12 cellular contexts compared by ENCODE assay signal in genomic region chr7:134933460-134934068, GRCh38. TPM values are rescaled to one million over a fixed set of nuclear protein-coding genes. Genes with fewer than 3 reads are reported as not detected.
DNase-seq lines count a peak whose midpoint lies in the region; ATAC-seq and TF ChIP-seq lines count a peak whose summit lies in the region.
"Had no signal": no experiment of that assay in that cellular context is flagged by ENCODE, and none has a peak within 500 bp of the region (broad histone marks: within the 10 kb centered on the region; RNA-seq: fewer than 3 reads in every experiment).

No MANE protein-coding gene starts in this region.

- peak overlapping the region; percentile 47 for H2BK5ac ChIP-seq in IMR-90 (ENCODE audit: low read depth, low read length, poor library complexity, severe bottlenecking)

- no peak overlapping the region for H2AFZ ChIP-seq in IMR-90 (replicated peaks; ENCODE audit: low read length, poor library complexity)
- H2AFZ ChIP-seq in smooth muscle cell (ENCODE audit: low read depth): no peak overlapping the region

- no peak overlapping the region for H2AK5ac ChIP-seq in IMR-90 (ENCODE audit: low read depth, low read length)

- ATAC-seq in activated CD4-positive, alpha-beta T cell treated with anti-CD3 and anti-CD28 coated beads for 36 hours: no peak
- ATAC-seq in IMR-90 (ENCODE audit: low read depth) (no peak), HG02840 (IDR thresholded peaks at IDR 0.05; ENCODE audit: low FRiP score, unreplicated experiment) (no peak)
- ATAC-seq: A549 had no signal

- dilution Hi-C loops in IMR-90 (cut with HindIII; ENCODE audit: low sequenced_read_pairs, unreplicated experiment): no loop called here

- H3K27ac Mint-ChIP-seq in activated CD4-positive, alpha-beta T cell treated with anti-CD3 and anti-CD28 coated beads for 36 hours: peak overlapping the region; percentile 27
- H3K27ac Mint-ChIP-seq in dendritic cell treated with granulocyte-macrophage colony-stimulating factor and Interleukin-4, amounts not matched to agents 40 ng/mL and 50 ng/mL, for 4 days: peak overlapping the region; percentile 1

- WGBS in IMR-90 (ENCODE audit: extremely low coverage in 2 of 2, insufficient read length in 1 of 2), 2 experiments: 94% methylated on average over 2 of the region's 3 CpGs; no CpG with 5 or more reads in 1 of the 2 experiments
- WGBS in smooth muscle cell (ENCODE audit: low lambda C conversion rate): 98% methylated on average over 3 of the region's 3 CpGs

- peaks cover 55 to 80% of the 10 kb centered on the region in 2 experiments for H3K79me1 ChIP-seq in IMR-90 (ENCODE audit: low read depth in 1 of 2, low read length in 2 of 2)

- no peak overlapping the region for H4K91ac ChIP-seq in IMR-90 (ENCODE audit: insufficient read depth, low read depth, low read length)

- H2BK120ac ChIP-seq in IMR-90 (ENCODE audit: low read depth, low read length): no peak overlapping the region

- peaks cover 63% of the 10 kb centered on the region for H3F3A ChIP-seq in smooth muscle cell (ENCODE audit: low read depth)

- H2BK15ac ChIP-seq in IMR-90 (ENCODE audit: low read depth, low read length): no peak overlapping the region

- in situ Hi-C loops in IMR-90 (cut with MboI; ENCODE audit: low sequenced_read_pairs): no loop called here

- no peak overlapping the region for H3K4me2 ChIP-seq in IMR-90 (ENCODE audit: low read depth, low read length)
- H3K4me2 ChIP-seq in smooth muscle cell: peak overlapping the region; percentile 34
- H3K4me2 ChIP-seq: A549 had no signal

- no peak overlapping the region for H3K4me3 Mint-ChIP-seq in activated CD4-positive, alpha-beta T cell treated with anti-CD3 and anti-CD28 coated beads for 36 hours
- no peak overlapping the region for H3K4me3 Mint-ChIP-seq in dendritic cell treated with granulocyte-macrophage colony-stimulating factor and Interleukin-4, amounts not matched to agents 40 ng/mL and 50 ng/mL, for 4 days

- no TSS peak for BruUV-seq in IMR-90 (replicated peaks; lab: Mats Ljungman, UMichigan)

- TF ChIP-seq RAD21 in IMR-90 (IDR thresholded peaks at IDR 0.05; ENCODE audit: low read length): no peak

- no peak overlapping the region for H3K56ac ChIP-seq in IMR-90 (ENCODE audit: extremely low read depth, insufficient read depth, low read length)

- no peak overlapping the region for H2AK9ac ChIP-seq in IMR-90 (replicated peaks; ENCODE audit: low read depth, low read length, poor library complexity)

- H3K36me3 ChIP-seq in IMR-90 (ENCODE audit: control insufficient read depth, insufficient read depth, low read length) (peaks cover 48% of the 10 kb centered on the region), smooth muscle cell (ENCODE audit: low read depth) (peaks cover 43% of the 10 kb centered on the region)

- H4K20me1 ChIP-seq in IMR-90 (ENCODE audit: insufficient read depth, low read length) (peaks cover 32% of the 10 kb centered on the region; the same call in 1 of the 2 replicates), smooth muscle cell (ENCODE audit: low read depth) (peaks cover 49% of the 10 kb centered on the region)

- no peak overlapping the region for H3K4me3 ChIP-seq in IMR-90 (ENCODE audit: insufficient read depth, low read depth, low read length)
- H3K4me3 ChIP-seq in smooth muscle cell: no peak overlapping the region
- H3K4me3 ChIP-seq: A549 had no signal

- H3K9me1 ChIP-seq in IMR-90 (ENCODE audit: insufficient read depth, low read length): peaks cover 21% of the 10 kb centered on the region

- no peak for TF ChIP-seq CTCF in IMR-90 (conservative IDR thresholded peaks at IDR 0.05; ENCODE audit: low read depth, low read length)
- no peak for TF ChIP-seq CTCF in smooth muscle cell (IDR thresholded peaks at IDR 0.05; ENCODE audit: borderline replicate concordance, insufficient read depth, poor library complexity, severe bottlenecking)
- no peak for TF ChIP-seq CTCF in RWPE1 (conservative IDR thresholded peaks at IDR 0.05; ENCODE audit: low read depth)

- no peaks in the 10 kb centered on the region for H3K9me3 Mint-ChIP-seq in activated CD4-positive, alpha-beta T cell treated with anti-CD3 and anti-CD28 coated beads for 36 hours (ENCODE audit: low read depth)
- H3K9me3 Mint-ChIP-seq in dendritic cell treated with granulocyte-macrophage colony-stimulating factor and Interleukin-4, amounts not matched to agents 40 ng/mL and 50 ng/mL, for 4 days: peaks cover 5% of the 10 kb centered on the region

- no peaks in the 10 kb centered on the region for H3K36me3 Mint-ChIP-seq in activated CD4-positive, alpha-beta T cell treated with anti-CD3 and anti-CD28 coated beads for 36 hours (ENCODE audit: low read depth)
- no peaks in the 10 kb centered on the region for H3K36me3 Mint-ChIP-seq in dendritic cell treated with granulocyte-macrophage colony-stimulating factor and Interleukin-4, amounts not matched to agents 40 ng/mL and 50 ng/mL, for 4 days (ENCODE audit: low read depth)

- H2BK20ac ChIP-seq in IMR-90 (ENCODE audit: low read depth, low read length): 0 out of 2 replicates have a peak overlapping the region, but pooled peaks have one; percentile 16

- H3K4me1 ChIP-seq in IMR-90 (ENCODE audit: control insufficient read depth, insufficient read depth, low read length) (peaks cover 13% of the 10 kb centered on the region), smooth muscle cell (ENCODE audit: low read depth) (peaks cover 10% of the 10 kb centered on the region)

- CTCF ChIA-PET in activated CD4-positive, alpha-beta T cell treated with anti-CD3 and anti-CD28 coated beads for 36 hours (lab: Charles Lee): no interaction called here
- CTCF ChIA-PET in IMR-90 (lab: Yijun Ruan, JAX): no interaction called here
- CTCF ChIA-PET in RWPE1 (lab: Yijun Ruan, JAX): no interaction called here

- peak overlapping the region; percentile 67 for H3K23ac ChIP-seq in IMR-90 (ENCODE audit: low read depth, low read length)

- H4K5ac ChIP-seq in IMR-90 (ENCODE audit: low read depth, low read length): peak overlapping the region; percentile 7; the same call in 1 of the 2 replicates

- H3K18ac ChIP-seq in IMR-90 (ENCODE audit: low read depth, low read length): peak overlapping the region; percentile 27; the same call in 1 of the 2 replicates

- no peak overlapping the region for H3K9ac ChIP-seq in IMR-90 (ENCODE audit: low read depth, low read length)
- H3K9ac ChIP-seq in smooth muscle cell (ENCODE audit: low read depth): peak overlapping the region; percentile 42

- no peak overlapping the region for H3K4ac ChIP-seq in IMR-90 (ENCODE audit: low read depth, low read length)

- peaks cover 55% of the 10 kb centered on the region for H3K79me2 ChIP-seq in smooth muscle cell (ENCODE audit: low read depth)

- peak overlapping the region; percentile 21; the same call in 1 of the 2 replicates for H3K14ac ChIP-seq in IMR-90 (replicated peaks; ENCODE audit: low read depth, low read length)

- intact Hi-C loops in activated CD4-positive, alpha-beta T cell treated with anti-CD3 and anti-CD28 coated beads for 36 hours (cut with DNase I, micrococcal nuclease): no loop called here
- intact Hi-C loops in IMR-90 (cut with micrococcal nuclease): no loop called here
- intact Hi-C loops in dendritic cell treated with granulocyte-macrophage colony-stimulating factor and Interleukin-4, amounts not matched to agents 40 ng/mL and 50 ng/mL, for 4 days (cut with micrococcal nuclease): no loop called here

- no peak for TF ChIP-seq POLR2A in IMR-90 (IDR thresholded peaks at IDR 0.05; ENCODE audit: low read depth, low read length)

- H3K27me3 ChIP-seq in IMR-90 (ENCODE audit: control insufficient read depth, insufficient read depth, low read length) (no peaks in the 10 kb centered on the region), smooth muscle cell (ENCODE audit: low read depth) (no peaks in the 10 kb centered on the region)

- DNase-seq in activated CD4-positive, alpha-beta T cell treated with anti-CD3 and anti-CD28 coated beads for 36 hours: no peak
- DNase-seq in activated CD4-positive, alpha-beta T cell treated with anti-CD3 and anti-CD28 coated beads, Interleukin-2, amount 50 U/mL, for 48 hours: no peak
- DNase-seq in IMR-90: no peak
- no peak for DNase-seq in smooth muscle cell (lab: John Stamatoyannopoulos, UW; ENCODE audit: unreplicated experiment)
- no peak for DNase-seq in RWPE1 (ENCODE audit: low spot score)
- no peak for DNase-seq in COLO668 (lab: John Stamatoyannopoulos, UW; ENCODE audit: unreplicated experiment)
- DNase-seq: activated CD4-positive, CD25-positive, alpha-beta regulatory T cell treated with anti-CD3 and anti-CD28 coated beads, Interleukin-2, amount 50 U/mL, for 72 hours; erythroblast; stimulated activated CD4-positive, alpha-beta T cell treated with anti-CD3 and anti-CD28 coated beads, Interleukin-4, amount 100 ng/mL, for 4 hours had no signal

- POLR2A ChIA-PET in activated CD4-positive, alpha-beta T cell treated with anti-CD3 and anti-CD28 coated beads for 36 hours (lab: Charles Lee): no interaction called here
- POLR2A ChIA-PET in IMR-90 (lab: Charles Lee; ENCODE audit: unreplicated experiment): no interaction called here
- POLR2A ChIA-PET in RWPE1 (lab: Yijun Ruan, JAX; ENCODE audit: low non-redundant PET): no interaction called here

- H4K8ac ChIP-seq in IMR-90 (ENCODE audit: low read depth in 2 of 2, low read length in 2 of 2): no peak overlapping the region

- H3K27ac ChIP-seq in IMR-90 (ENCODE audit: insufficient read depth, low read length) (no peak overlapping the region), smooth muscle cell (ENCODE audit: low read depth) (peak overlapping the region; percentile 97), RWPE1 (no peak overlapping the region)

- H3K9me3 ChIP-seq in IMR-90 (ENCODE audit: control insufficient read depth, insufficient read depth, low read length) (no peaks in the 10 kb centered on the region), smooth muscle cell (replicated peaks; ENCODE audit: low read depth) (no peaks in the 10 kb centered on the region)
- H3K9me3 ChIP-seq: A549 had no signal

- peaks cover 2% of the 10 kb centered on the region for H3K27me3 Mint-ChIP-seq in activated CD4-positive, alpha-beta T cell treated with anti-CD3 and anti-CD28 coated beads for 36 hours
- H3K27me3 Mint-ChIP-seq in dendritic cell treated with granulocyte-macrophage colony-stimulating factor and Interleukin-4, amounts not matched to agents 40 ng/mL and 50 ng/mL, for 4 days: no peaks in the 10 kb centered on the region

- peaks cover 16% of the 10 kb centered on the region for H3K4me1 Mint-ChIP-seq in activated CD4-positive, alpha-beta T cell treated with anti-CD3 and anti-CD28 coated beads for 36 hours
- peaks cover 23% of the 10 kb centered on the region for H3K4me1 Mint-ChIP-seq in dendritic cell treated with granulocyte-macrophage colony-stimulating factor and Interleukin-4, amounts not matched to agents 40 ng/mL and 50 ng/mL, for 4 days (ENCODE audit: low read depth)

TF ChIP-seq in IMR-90, 13 proteins besides CTCF, POLR2A, EP300 and RAD21 (continues in another document):
- no peak for TF ChIP-seq RCOR1 (IDR thresholded peaks at IDR 0.05; ENCODE audit: insufficient replicate concordance, low read length)

RNA-seq across cellular contexts. Expression of gene AGBL3, which starts 52.7 kb away (rescaled TPM):
- 1 to 10 TPM; 2.1 to 2.2 TPM for total RNA-seq in activated CD4-positive, alpha-beta T cell treated with anti-CD3 and anti-CD28 coated beads for 36 hours
- total RNA-seq in IMR-90 (2012; rRNA removed) (0.18 and 0.28 TPM in 2 replicates), smooth muscle cell (2.5 and 5.1 TPM in 2 replicates)
- polyA plus RNA-seq in IMR-90 (2012; rRNA removed) (0.16 and 0.65 TPM in 2 replicates), smooth muscle cell (0.23 and 0.48 TPM in 2 replicates)
- polyA plus RNA-seq in IMR-90 (2012; cell fraction: cytosol; rRNA removed): 0.13 and 0.24 TPM in 2 replicates
- 0.08 and 0.55 TPM in 2 replicates for polyA plus RNA-seq in IMR-90 (2012; cell fraction: nucleus; rRNA removed; ENCODE audit: low replicate concordance)
